In the genomic region with DNA sequence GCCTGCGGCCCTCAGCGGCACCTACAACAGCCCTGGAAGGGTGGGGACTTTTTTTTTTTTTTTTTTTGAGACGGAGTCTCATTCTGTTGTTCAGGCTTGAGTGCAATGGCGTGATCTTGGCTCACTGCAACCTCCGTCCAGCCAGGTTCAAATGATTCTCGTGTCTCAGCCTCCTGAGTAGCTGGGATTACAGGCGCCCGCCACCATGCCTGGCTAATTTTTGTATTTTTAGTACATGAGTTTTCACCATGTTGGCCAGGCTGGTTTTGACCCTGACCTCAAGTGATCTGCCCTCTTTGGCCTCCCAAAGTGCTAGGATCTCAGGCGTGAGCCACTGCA, we compare ENCODE assay signal across 1 cellular context.
TF ChIP-seq lines count a peak whose summit lies in the region.

No MANE protein-coding gene starts in this region.

TF ChIP-seq in K562, 482 proteins besides CTCF, POLR2A, EP300 and RAD21:
- TF ChIP-seq ZNF384 (IDR thresholded peaks at IDR 0.05; ENCODE audit: low read depth, low read length): peak; percentile 86
